8 cellular contexts compared by ENCODE assay signal in genomic region chr11:33987975-33988580, GRCh38.
A peak's percentile ranks its signal among the peaks of the same experiment; 100 is the strongest.
DNase-seq lines count a peak whose midpoint lies in the region; ATAC-seq and TF ChIP-seq lines count a peak whose summit lies in the region.

No MANE protein-coding gene starts in this region.

- peak; percentile 76 for TF ChIP-seq CTCF in CD8-positive, alpha-beta T cell (IDR thresholded peaks at IDR 0.05)
- TF ChIP-seq CTCF in HFFc6 (IDR thresholded peaks at IDR 0.05) (peak; percentile 83), coronary artery (IDR thresholded peaks at IDR 0.05) (peak; percentile 45), liver (IDR thresholded peaks at IDR 0.05; ENCODE audit: low read depth, low read length, missing input control) (peak; percentile 90)

- no peaks in the 10 kb centered on the region for H3K9me3 Mint-ChIP-seq in CD8-positive, alpha-beta T cell
- H3K9me3 Mint-ChIP-seq in HFFc6: no peaks in the 10 kb centered on the region
- no peaks in the 10 kb centered on the region for H3K9me3 Mint-ChIP-seq in activated CD4-positive, alpha-beta T cell treated with anti-CD3 and anti-CD28 coated beads, Interleukin-2, amount 10 ng/mL, durations not matched to agents 24 days and 14 days

- peak; percentile 83 for ATAC-seq in CD8-positive, alpha-beta T cell
- no peak for ATAC-seq in HG03520 (IDR thresholded peaks at IDR 0.05; ENCODE audit: unreplicated experiment)

- POLR2A ChIA-PET in CD8-positive, alpha-beta T cell (lab: Charles Lee): interaction anchor here (0.6 kb wide), 1 partner anchor 118 kb away, joined by 3 read pairs; no protein-coding TSS in a partner anchor

- H3K27ac ChIP-seq in CD8-positive, alpha-beta T cell (ENCODE audit: low read depth, low read length): no peak overlapping the region
- H3K27ac ChIP-seq in coronary artery (no peak overlapping the region), liver (ENCODE audit: low read depth in 1 of 2, low read length in 2 of 2) (no peak overlapping the region)

- H3K27me3 Mint-ChIP-seq in CD8-positive, alpha-beta T cell (ENCODE audit: low read depth): peaks cover 3% of the 10 kb centered on the region
- H3K27me3 Mint-ChIP-seq in HFFc6 (ENCODE audit: insufficient read depth): peaks cover 14% of the 10 kb centered on the region
- peaks cover 2% of the 10 kb centered on the region for H3K27me3 Mint-ChIP-seq in activated CD4-positive, alpha-beta T cell treated with anti-CD3 and anti-CD28 coated beads, Interleukin-2, amount 10 ng/mL, durations not matched to agents 24 days and 14 days

- intact Hi-C loops in CD8-positive, alpha-beta T cell (cut with DNase I, micrococcal nuclease): loop anchor here (1.0 to 2.0 kb wide), 3 partner anchors 130 to 180 kb away; no protein-coding TSS in a partner anchor
- intact Hi-C loops in activated CD4-positive, alpha-beta T cell treated with anti-CD3 and anti-CD28 coated beads, Interleukin-2, amount 10 ng/mL, durations not matched to agents 24 days and 14 days (cut with micrococcal nuclease): loop anchor here (1.0 kb wide), 2 partner anchors 130 to 180 kb away; no protein-coding TSS in a partner anchor

- peak; percentile 85 to 88 for TF ChIP-seq RAD21 in liver (IDR thresholded peaks at IDR 0.05)

- H3K4me1 Mint-ChIP-seq in CD8-positive, alpha-beta T cell (ENCODE audit: low read depth): peaks cover 18% of the 10 kb centered on the region
- H3K4me1 Mint-ChIP-seq in HFFc6 (ENCODE audit: low read depth): no peaks in the 10 kb centered on the region
- peaks cover 4% of the 10 kb centered on the region for H3K4me1 Mint-ChIP-seq in activated CD4-positive, alpha-beta T cell treated with anti-CD3 and anti-CD28 coated beads, Interleukin-2, amount 10 ng/mL, durations not matched to agents 24 days and 14 days

- H3K27ac Mint-ChIP-seq in CD8-positive, alpha-beta T cell: no peak overlapping the region
- H3K27ac Mint-ChIP-seq in HFFc6: no peak overlapping the region
- no peak overlapping the region for H3K27ac Mint-ChIP-seq in activated CD4-positive, alpha-beta T cell treated with anti-CD3 and anti-CD28 coated beads, Interleukin-2, amount 10 ng/mL, durations not matched to agents 24 days and 14 days

- H3K36me3 Mint-ChIP-seq in CD8-positive, alpha-beta T cell: no peaks in the 10 kb centered on the region
- no peaks in the 10 kb centered on the region for H3K36me3 Mint-ChIP-seq in HFFc6 (ENCODE audit: low read depth)
- no peaks in the 10 kb centered on the region for H3K36me3 Mint-ChIP-seq in activated CD4-positive, alpha-beta T cell treated with anti-CD3 and anti-CD28 coated beads, Interleukin-2, amount 10 ng/mL, durations not matched to agents 24 days and 14 days (ENCODE audit: low read depth)

- CTCF ChIA-PET in CD8-positive, alpha-beta T cell (lab: Charles Lee): interaction anchor here (0.6 to 7.1 kb wide), 36 partner anchors 9 to 514 kb away, joined by 3 to 90 read pairs (median 4); partner anchors contain the start of gene ABTB2

- no peaks in the 10 kb centered on the region for H3K9me3 ChIP-seq in CD8-positive, alpha-beta T cell (ENCODE audit: low read length)
- H3K9me3 ChIP-seq in liver (ENCODE audit: control insufficient read depth in 4 of 4, low read length in 3 of 4): no peaks in the 10 kb centered on the region

- no peak overlapping the region for H3K4me3 Mint-ChIP-seq in CD8-positive, alpha-beta T cell
- H3K4me3 Mint-ChIP-seq in HFFc6: no peak overlapping the region
- no peak overlapping the region for H3K4me3 Mint-ChIP-seq in activated CD4-positive, alpha-beta T cell treated with anti-CD3 and anti-CD28 coated beads, Interleukin-2, amount 10 ng/mL, durations not matched to agents 24 days and 14 days

- no peak overlapping the region for H3K9ac ChIP-seq in liver (ENCODE audit: low read depth in 1 of 2, low read length in 2 of 2)

- H3K4me3 ChIP-seq in CD8-positive, alpha-beta T cell (ENCODE audit: low read depth, low read length): no peak overlapping the region
- H3K4me3 ChIP-seq in coronary artery (no peak overlapping the region), liver (ENCODE audit: low read depth in 1 of 3, low read length in 3 of 3) (no peak overlapping the region)

- H3K4me1 ChIP-seq in CD8-positive, alpha-beta T cell (ENCODE audit: insufficient read depth, low read length): no peaks in the 10 kb centered on the region
- no peaks in the 10 kb centered on the region for H3K4me1 ChIP-seq in liver (ENCODE audit: control insufficient read depth in 4 of 4, insufficient read depth in 4 of 4, low read length in 3 of 4)

- H3K27me3 ChIP-seq in CD8-positive, alpha-beta T cell (ENCODE audit: insufficient read depth, low read length): no peaks in the 10 kb centered on the region
- no peaks in the 10 kb centered on the region for H3K27me3 ChIP-seq in liver (ENCODE audit: control insufficient read depth in 4 of 4, insufficient read depth in 4 of 4, low read length in 3 of 4)

- DNase-seq in CD8-positive, alpha-beta T cell: peak; percentile 25 to 82 (median 74)
- DNase-seq in HFFc6 (peak; percentile 62), NCI-H524 treated with DMSO at 0.1 percent for 48 hours (lab: John Stamatoyannopoulos, UW) (peak; percentile 46), coronary artery (ENCODE audit: low spot score) (no peak)
- DNase-seq in activated CD4-positive, alpha-beta T cell treated with anti-CD3 and anti-CD28 coated beads, Interleukin-2, amount 10 ng/mL, durations not matched to agents 24 days and 14 days: peak; percentile 92
- peak; percentile 31 to 44 (median 43) for DNase-seq in stimulated activated CD4-positive, alpha-beta T cell treated with anti-CD3 and anti-CD28 coated beads, TNF-alpha, amount 100 ng/mL, for 1 hour (ENCODE audit: low read depth in 3 of 3, low spot score in 1 of 3)

- 50% methylated on average over 12 of the region's 12 CpGs for WGBS in liver

- H3K36me3 ChIP-seq in CD8-positive, alpha-beta T cell (ENCODE audit: insufficient read depth, low read length): no peaks in the 10 kb centered on the region
- no peaks in the 10 kb centered on the region for H3K36me3 ChIP-seq in liver (ENCODE audit: control insufficient read depth in 4 of 4, insufficient read depth in 3 of 4, low read depth in 1 of 4, low read length in 3 of 4)

TF ChIP-seq in liver, 16 proteins besides CTCF, POLR2A, EP300 and RAD21:
- TF ChIP-seq REST (IDR thresholded peaks at IDR 0.05) (no peak), JUND (IDR thresholded peaks at IDR 0.05) (no peak), ATF3 (IDR thresholded peaks at IDR 0.05) (no peak), EGR1 (IDR thresholded peaks at IDR 0.05; ENCODE audit: low read depth in 2 of 2) (no peak), HNF4A (conservative IDR thresholded peaks at IDR 0.05) (no peak), YY1 (IDR thresholded peaks at IDR 0.05) (no peak), FOXA1 (IDR thresholded peaks at IDR 0.05) (no peak), HNF4G (IDR thresholded peaks at IDR 0.05) (no peak), TAF1 (conservative IDR thresholded peaks at IDR 0.05) (no peak), MAX (IDR thresholded peaks at IDR 0.05) (no peak), ZBTB33 (IDR thresholded peaks at IDR 0.05) (no peak), GABPA (IDR thresholded peaks at IDR 0.05 in 1 of 2, conservative IDR thresholded peaks at IDR 0.05 in 1 of 2) (no peak), RXRA (IDR thresholded peaks at IDR 0.05) (no peak)
